ENCODE assay signal across 9 cellular contexts in the genomic region with DNA sequence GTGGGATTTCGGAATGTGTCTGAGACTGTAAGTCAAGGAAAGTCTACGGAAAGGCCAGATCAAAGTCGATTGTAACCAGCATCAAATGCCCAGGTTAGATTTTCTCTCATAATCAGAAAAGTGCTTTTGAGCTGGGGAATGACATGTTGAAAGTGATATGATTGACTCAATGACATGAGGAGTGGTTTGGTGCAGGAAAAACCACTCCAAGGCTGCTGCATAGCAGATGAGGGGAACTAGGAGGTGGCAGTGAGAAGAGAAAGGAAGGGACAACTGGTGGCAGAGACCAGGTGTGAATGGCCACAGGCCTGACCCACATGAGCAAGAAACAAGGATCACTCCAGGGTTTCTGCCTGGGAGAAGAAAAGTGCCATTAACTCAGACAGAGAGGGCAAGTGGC. TPM values are rescaled to one million over a fixed set of nuclear protein-coding genes. Genes with fewer than 3 reads are reported as not detected.
A peak's percentile ranks its signal among the peaks of the same experiment; 100 is the strongest.
DNase-seq lines count a peak whose midpoint lies in the region; ATAC-seq and TF ChIP-seq lines count a peak whose summit lies in the region.
"Had no signal": no experiment of that assay in that cellular context is flagged by ENCODE, and none has a peak within 500 bp of the region (broad histone marks: within the 10 kb centered on the region; RNA-seq: fewer than 3 reads in every experiment).

No MANE protein-coding gene starts in this region.

- H3K4me3 ChIP-seq in adrenal gland (peak overlapping the region; percentile 46 to 92 (median 80)), suprapubic skin (peak overlapping the region; percentile 67)

- no peaks in the 10 kb centered on the region for H3K9me3 Mint-ChIP-seq in activated CD4-positive, alpha-beta T cell treated with anti-CD3 and anti-CD28 coated beads for 36 hours (ENCODE audit: low read depth)

- H3K27me3 ChIP-seq in adrenal gland (no peaks in the 10 kb centered on the region), layer of hippocampus (ENCODE audit: control insufficient read depth, insufficient read depth, low read length) (no peaks in the 10 kb centered on the region), suprapubic skin (no peaks in the 10 kb centered on the region)

- H3K4me3 Mint-ChIP-seq in activated CD4-positive, alpha-beta T cell treated with anti-CD3 and anti-CD28 coated beads for 36 hours: peak overlapping the region; percentile 85

- POLR2A ChIA-PET in activated CD4-positive, alpha-beta T cell treated with anti-CD3 and anti-CD28 coated beads for 36 hours (lab: Charles Lee): no interaction called here

- no peak for DNase-seq in activated CD4-positive, alpha-beta T cell treated with anti-CD3 and anti-CD28 coated beads for 36 hours
- no peak for DNase-seq in activated CD4-positive, alpha-beta T cell treated with anti-CD3 and anti-CD28 coated beads, Interleukin-2, amount 50 U/mL, for 4 hours
- DNase-seq in adrenal gland: no peak
- DNase-seq in suprapubic skin (ENCODE audit: low spot score in 2 of 2): no peak
- DNase-seq in stimulated activated CD4-positive, alpha-beta T cell treated with anti-CD3 and anti-CD28 coated beads, Interleukin-4, amount 100 ng/mL, for 1 hour: no peak
- no peak for DNase-seq in dedifferentiated amniotic fluid mesenchymal stem cell (ENCODE audit: extremely low spot score)
- DNase-seq in D341Med (ENCODE audit: low spot score): no peak
- DNase-seq: NCI-H1694 treated with DMSO at 0.1 percent for 48 hours had no signal

- H3K4me1 Mint-ChIP-seq in activated CD4-positive, alpha-beta T cell treated with anti-CD3 and anti-CD28 coated beads for 36 hours: peaks cover 39% of the 10 kb centered on the region

- H3K27ac Mint-ChIP-seq in activated CD4-positive, alpha-beta T cell treated with anti-CD3 and anti-CD28 coated beads for 36 hours: peak overlapping the region; percentile 78

- 10 to 26% (median 13%) methylated on average over 3 of the region's 3 CpGs for WGBS in adrenal gland, 4 donors
- WGBS in suprapubic skin: 18% methylated on average over 3 of the region's 3 CpGs

- TF ChIP-seq POLR2A in adrenal gland (IDR thresholded peaks at IDR 0.05) (no peak), suprapubic skin (IDR thresholded peaks at IDR 0.05) (no peak)

- no peaks in the 10 kb centered on the region for H3K9me3 ChIP-seq in adrenal gland (replicated peaks in 1 of 3)
- no peaks in the 10 kb centered on the region for H3K9me3 ChIP-seq in suprapubic skin

- H3K36me3 ChIP-seq in adrenal gland (replicated peaks in 1 of 2) (no peaks in the 10 kb centered on the region), suprapubic skin (no peaks in the 10 kb centered on the region)

- no peak for ATAC-seq in activated CD4-positive, alpha-beta T cell treated with anti-CD3 and anti-CD28 coated beads for 36 hours

- no peak for TF ChIP-seq EP300 in suprapubic skin (IDR thresholded peaks at IDR 0.05)

- peaks cover 1% of the 10 kb centered on the region for H3K36me3 Mint-ChIP-seq in activated CD4-positive, alpha-beta T cell treated with anti-CD3 and anti-CD28 coated beads for 36 hours (ENCODE audit: low read depth)

- intact Hi-C loops in activated CD4-positive, alpha-beta T cell treated with anti-CD3 and anti-CD28 coated beads for 36 hours (cut with DNase I, micrococcal nuclease): loop anchor here (1.0 to 5.0 kb wide), 4 partner anchors 20 to 888 kb away; partner anchors contain the start of genes ADGRF3 (in 1 of the 2), ASXL2 (in 1 of the 2), RAB10 (in 1 of the 2) and SELENOI (in 1 of the 2)
- intact Hi-C loops in adrenal gland (cut with DNase I): no loop called here

- TF ChIP-seq CTCF in adrenal gland (IDR thresholded peaks at IDR 0.05) (no peak), suprapubic skin (IDR thresholded peaks at IDR 0.05) (no peak)

- H3K27me3 Mint-ChIP-seq in activated CD4-positive, alpha-beta T cell treated with anti-CD3 and anti-CD28 coated beads for 36 hours: no peaks in the 10 kb centered on the region

- peaks cover 20 to 49% of the 10 kb centered on the region in 2 donors for H3K4me1 ChIP-seq in adrenal gland (replicated peaks in 1 of 2)
- H3K4me1 ChIP-seq in suprapubic skin: peaks cover 61% of the 10 kb centered on the region

- H3K27ac ChIP-seq in adrenal gland (peak overlapping the region in 4 of 5 donors; percentile 72 to 97 (median 86)), layer of hippocampus (ENCODE audit: low read depth, low read length) (peak overlapping the region; percentile 89), suprapubic skin (peak overlapping the region; percentile 88)

- CTCF ChIA-PET in activated CD4-positive, alpha-beta T cell treated with anti-CD3 and anti-CD28 coated beads for 36 hours (lab: Charles Lee): interaction anchor here (0.6 to 1.8 kb wide), 5 partner anchors 14 to 369 kb away, joined by 3 read pairs; no protein-coding TSS in a partner anchor

RNA-seq across cellular contexts. Expression of gene SLC35F6, which starts 0.8 kb away (rescaled TPM):
- 1 to 10 TPM; 5.0 to 5.6 TPM for total RNA-seq in activated CD4-positive, alpha-beta T cell treated with anti-CD3 and anti-CD28 coated beads for 36 hours
- total RNA-seq in adrenal gland: 10 to 100 TPM; 51.0 to 92.4 (median 68.3) TPM
- polyA plus RNA-seq in adrenal gland: 10 to 100 TPM; 20.0 to 49.8 (median 23.7) TPM
- 100 to 1,000 TPM in 1 of 4 donors, 10 to 100 TPM in 3; 76.3 to 114 (median 86.2) TPM for total RNA-seq in suprapubic skin

RNA-seq across cellular contexts. Expression of gene CENPA, which starts 20.9 kb away (rescaled TPM):
- 10 to 100 TPM; 37.0 to 38.0 TPM for total RNA-seq in activated CD4-positive, alpha-beta T cell treated with anti-CD3 and anti-CD28 coated beads for 36 hours
- total RNA-seq in adrenal gland: 1 to 10 TPM in 1 of 8 donors, under 1 TPM in 3, not detected in 4; 0.49 to 1.3 (median 0.83) TPM
- 1 to 10 TPM in 1 of 3 donors, under 1 TPM in 2; 0.20 to 1.1 (median 0.56) TPM for polyA plus RNA-seq in adrenal gland
- 1 to 10 TPM; 1.9 to 3.9 (median 3.0) TPM for total RNA-seq in suprapubic skin

Comparison
In these comparisons a context has a peak if more than half of its experiments do, and no peak if none do; other contexts are left out.
1. RNA of gene SLC35F6, which starts 0.8 kb away (total RNA-seq): 76.3 to 114 TPM in suprapubic skin and 51.0 to 92.4 TPM in adrenal gland; 5.0 to 5.6 TPM in activated CD4-positive, alpha-beta T cell treated with anti-CD3 and anti-CD28 coated beads for 36 hours; every median in the first group is over 4 times any median in the second.
2. RNA of gene CENPA, which starts 20.9 kb away (total RNA-seq): 37.0 to 38.0 TPM in activated CD4-positive, alpha-beta T cell treated with anti-CD3 and anti-CD28 coated beads for 36 hours; 1.9 to 3.9 TPM in suprapubic skin and 0.49 to 1.3 TPM in adrenal gland; every median in the first group is over 4 times any median in the second.
3. intact Hi-C loops: an anchor here in activated CD4-positive, alpha-beta T cell treated with anti-CD3 and anti-CD28 coated beads for 36 hours (1.0 to 5.0 kb wide); none called in adrenal gland.
4. Peak in every context shown above with its lines, with median percentiles within 50 percentile points of each other: H3K27ac ChIP-seq.